28 cellular contexts compared by ENCODE assay signal in genomic region chr18:23897733-23898132, GRCh38.
"Had no signal": no experiment of that assay in that cellular context is flagged by ENCODE, and none has a peak within 500 bp of the region (broad histone marks: within the 10 kb centered on the region; RNA-seq: fewer than 3 reads in every experiment).

No MANE protein-coding gene starts in this region.

- H3K27ac ChIP-seq: ascending aorta, cardiac muscle cell, VCaP had no signal

- H3K36me3 ChIP-seq: ascending aorta, cardiac muscle cell had no signal

- H3K27me3 ChIP-seq: ascending aorta, cardiac muscle cell had no signal

- H3K4me3 ChIP-seq: ascending aorta, cardiac muscle cell had no signal

- H3K9me3 ChIP-seq: ascending aorta had no signal

- DNase-seq: activated CD4-positive, alpha-beta memory T cell treated with anti-CD3 and anti-CD28 coated beads, Interleukin-2, amount 10 ng/mL, durations not matched to agents 7 days and 5 days; activated CD4-positive, alpha-beta T cell treated with anti-CD3 and anti-CD28 coated beads for 1 hour; activated CD4-positive, alpha-beta T cell treated with anti-CD3 and anti-CD28 coated beads for 36 hours; activated CD4-positive, alpha-beta T cell treated with anti-CD3 and anti-CD28 coated beads for 48 hours; activated CD4-positive, alpha-beta T cell treated with anti-CD3 and anti-CD28 coated beads, Interleukin-2, amount 10 ng/mL, durations not matched to agents 7 days and 5 days; activated CD4-positive, alpha-beta T cell treated with anti-CD3 and anti-CD28 coated beads, Interleukin-2, amount 50 U/mL, for 48 hours; activated CD4-positive, CD25-positive, alpha-beta regulatory T cell; activated CD8-positive, alpha-beta memory T cell treated with anti-CD3 and anti-CD28 coated beads for 24 hours; activated CD8-positive, alpha-beta memory T cell treated with anti-CD3 and anti-CD28 coated beads, Interleukin-2, amount 10 ng/mL, durations not matched to agents 7 days and 5 days; activated CD8-positive, alpha-beta memory T cell treated with anti-CD3 and anti-CD28 coated beads, Interleukin-2, amount 50 U/mL, for 48 hours; activated CD8-positive, alpha-beta T cell treated with anti-CD3 and anti-CD28 coated beads, Interleukin-2, amount 10 ng/mL, durations not matched to agents 7 days and 5 days; activated effector memory CD4-positive, alpha-beta T cell treated with Interleukin-2 at 50 U/mL for 16 hours; activated gamma-delta T cell; activated naive CD4-positive, alpha-beta T cell treated with anti-CD3 and anti-CD28 coated beads, Interleukin-2, amount 10 ng/mL, durations not matched to agents 7 days and 5 days; activated naive CD4-positive, alpha-beta T cell treated with Interleukin-2 at 50 U/mL for 16 hours; activated naive CD8-positive, alpha-beta T cell treated with anti-CD3 and anti-CD28 coated beads, Interleukin-2, amount 10 ng/mL, durations not matched to agents 7 days and 5 days; activated naive CD8-positive, alpha-beta T cell treated with anti-CD3 and anti-CD28 coated beads, Interleukin-2, amount 50 U/mL, for 24 hours; activated T-cell treated with anti-CD3 and anti-CD28 coated beads, Interleukin-2, amount 50 U/mL, for 24 hours; activated T-cell treated with anti-CD3 and anti-CD28 coated beads, Interleukin-2, amount 50 U/mL, for 48 hours; amygdala; anterior cingulate cortex; caudate nucleus; cerebellar nuclear complex; T-helper 2 cell; T-helper 9 cell had no signal
